Comparison of ENCODE assay signal across 26 cellular contexts in the genomic region with DNA sequence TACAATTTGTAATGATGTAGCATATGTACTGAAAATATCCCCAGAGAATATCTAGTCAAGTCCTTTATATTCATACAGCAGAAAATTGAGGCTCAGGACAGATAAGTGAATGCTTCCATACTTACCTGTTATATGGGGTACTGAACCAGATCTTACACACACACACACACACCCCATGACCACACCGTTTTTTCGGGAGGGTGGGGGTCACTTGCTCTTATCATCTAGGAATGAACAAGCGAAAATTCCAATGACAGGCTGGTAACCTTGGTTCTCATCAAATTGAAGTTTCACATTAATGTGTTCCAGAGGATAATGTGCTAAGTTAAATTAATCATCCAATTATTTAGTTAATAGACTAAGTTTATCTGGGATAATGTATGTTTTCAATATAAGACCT.
"Had no signal": no experiment of that assay in that cellular context is flagged by ENCODE, and none has a peak within 500 bp of the region (broad histone marks: within the 10 kb centered on the region; RNA-seq: fewer than 3 reads in every experiment).

No MANE protein-coding gene starts in this region.

- H3K4me1 ChIP-seq: colonic mucosa, gastrocnemius medialis had no signal

- H3K4me3 ChIP-seq: colonic mucosa, coronary artery, dorsolateral prefrontal cortex, esophagus squamous epithelium, gastrocnemius medialis, gastroesophageal sphincter, heart left ventricle, heart right ventricle had no signal

- DNase-seq: colonic mucosa; cortex of kidney; dermis blood vessel endothelial cell; dorsolateral prefrontal cortex; effector CD4-positive, alpha-beta T cell; effector CD8-positive, alpha-beta T cell; effector memory CD4-positive, alpha-beta T cell; effector memory CD8-positive, alpha-beta T cell; endodermal cell; esophagus squamous epithelium; foreskin fibroblast; foreskin keratinocyte; foreskin melanocyte; gastrocnemius medialis; glutamatergic neuron; head of caudate nucleus; heart left ventricle; heart right ventricle had no signal

- H3K27me3 ChIP-seq: colonic mucosa, dorsolateral prefrontal cortex, esophagus squamous epithelium, foreskin keratinocyte, gastrocnemius medialis, gastroesophageal sphincter, heart left ventricle, heart right ventricle had no signal

- H3K36me3 ChIP-seq: colonic mucosa, esophagus squamous epithelium, gastrocnemius medialis, gastroesophageal sphincter, heart left ventricle, heart right ventricle had no signal

- ATAC-seq: effector memory CD8-positive, alpha-beta T cell; esophagus mucosa; foreskin keratinocyte; gastrocnemius medialis; gastroesophageal sphincter; heart left ventricle; heart right ventricle had no signal

- FAIRE-seq: colon, endometrium, endothelial cell of umbilical vein, frontal cortex had no signal

- H3K27ac ChIP-seq: colonic mucosa, coronary artery, dorsolateral prefrontal cortex, epithelial cell of prostate, esophagus squamous epithelium, foreskin keratinocyte, gastrocnemius medialis, gastroesophageal sphincter had no signal

- H3K9me3 ChIP-seq: colonic mucosa, esophagus squamous epithelium, gastrocnemius medialis, gastroesophageal sphincter, heart left ventricle, heart right ventricle had no signal
